1 cellular context compared by ENCODE assay signal in genomic region chr9:125241000-125241862, GRCh38.
TF ChIP-seq lines count a peak whose summit lies in the region.

Gene HSPA5, minus strand, starts transcription at chr9:125241343. Its CDS starts 217 bp downstream, at chr9:125241126.

TF ChIP-seq in HEK293, 187 proteins besides CTCF, POLR2A, EP300 and RAD21 (continued from another document and continues in another):
- TF ChIP-seq ZBTB20 (tag by site-specific recombination; IDR thresholded peaks at IDR 0.05) (peak; percentile 40; the same call in 1 of the 2 replicates), TCF7L2 (IDR thresholded peaks at IDR 0.05; ENCODE audit: borderline replicate concordance, low read depth, low read length) (no peak), ZSCAN23 (tag by site-specific recombination; IDR thresholded peaks at IDR 0.05) (no peak), ZSCAN18 (tag by site-specific recombination; IDR thresholded peaks at IDR 0.05) (no peak), ZNF311 (tag by site-specific recombination; IDR thresholded peaks at IDR 0.05; ENCODE audit: borderline replicate concordance) (no peak), ZNF629 (tag by site-specific recombination; IDR thresholded peaks at IDR 0.05) (peak; percentile 82), ZSCAN16 (tag by site-specific recombination; IDR thresholded peaks at IDR 0.05) (no peak), ZNF426 (tag by site-specific recombination; IDR thresholded peaks at IDR 0.05) (no peak), ZNF707 (tag by site-specific recombination; IDR thresholded peaks at IDR 0.05) (no peak), ZNF560 (tag by site-specific recombination; IDR thresholded peaks at IDR 0.05; ENCODE audit: borderline replicate concordance) (no peak), IKZF3 (tag by site-specific recombination; IDR thresholded peaks at IDR 0.05) (peak; percentile 90), KLF7 (tag by site-specific recombination; IDR thresholded peaks at IDR 0.05; ENCODE audit: borderline replicate concordance) (peak; percentile 48; the same call in 1 of the 2 replicates), ZNF214 (tag by site-specific recombination; IDR thresholded peaks at IDR 0.05; ENCODE audit: borderline replicate concordance) (no peak), ZIC2 (tag by site-specific recombination; IDR thresholded peaks at IDR 0.05) (peak; percentile 60), ZNF600 (tag by site-specific recombination; IDR thresholded peaks at IDR 0.05) (peak; percentile 40; the same call in 1 of the 2 replicates), KLF9 (tag by site-specific recombination; IDR thresholded peaks at IDR 0.05; ENCODE audit: low read depth) (peak; percentile 66), OVOL3 (tag by site-specific recombination; IDR thresholded peaks at IDR 0.05) (no peak), ZXDB (tag by site-specific recombination; IDR thresholded peaks at IDR 0.05) (peak; percentile 28), ZNF423 (tag by site-specific recombination; IDR thresholded peaks at IDR 0.05) (peak; percentile 92), ZNF23 (tag by site-specific recombination; IDR thresholded peaks at IDR 0.05; ENCODE audit: borderline replicate concordance) (no peak), MZF1 (tag by site-specific recombination; IDR thresholded peaks at IDR 0.05; ENCODE audit: borderline replicate concordance) (no peak), ZNF146 (tag by site-specific recombination; IDR thresholded peaks at IDR 0.05) (0 out of 2 replicates have a peak, but pooled peaks have one; percentile 6), KLF1 (tag by site-specific recombination; IDR thresholded peaks at IDR 0.05) (no peak), ZNF362 (tag by site-specific recombination; IDR thresholded peaks at IDR 0.05) (no peak), PATZ1 (tag by site-specific recombination; IDR thresholded peaks at IDR 0.05) (peak; percentile 95), PRDM6 (tag by site-specific recombination; IDR thresholded peaks at IDR 0.05) (no peak), ZNF501 (tag by site-specific recombination; IDR thresholded peaks at IDR 0.05) (peak; percentile 60; the same call in 1 of the 2 replicates), ZBTB26 (tag by site-specific recombination; optimal IDR thresholded peaks at IDR 0.05) (peak; percentile 41), PBX3 (CRISPR knock-in tag; IDR thresholded peaks at IDR 0.05) (peak; percentile 42), ZNF660 (tag by site-specific recombination; IDR thresholded peaks at IDR 0.05) (peak; percentile 73), ZEB2 (tag by site-specific recombination; IDR thresholded peaks at IDR 0.05) (no peak), ZBTB48 (tag by site-specific recombination; IDR thresholded peaks at IDR 0.05) (peak; percentile 52; the same call in 1 of the 2 replicates), ZNF549 (tag by site-specific recombination; IDR thresholded peaks at IDR 0.05) (no peak), ZNF148 (tag by site-specific recombination; IDR thresholded peaks at IDR 0.05; ENCODE audit: borderline replicate concordance) (no peak), KLF16 (tag by site-specific recombination; IDR thresholded peaks at IDR 0.05) (peak; percentile 60; the same call in 1 of the 2 replicates), ZNF324 (tag by site-specific recombination; IDR thresholded peaks at IDR 0.05) (0 out of 2 replicates have a peak, but pooled peaks have one; percentile 44), ZNF785 (tag by site-specific recombination; IDR thresholded peaks at IDR 0.05) (no peak), GLI4 (tag by site-specific recombination; IDR thresholded peaks at IDR 0.05) (no peak), ZNF585B (tag by site-specific recombination; IDR thresholded peaks at IDR 0.05) (no peak), TRIM28 (IDR thresholded peaks at IDR 0.05; ENCODE audit: borderline replicate concordance, low read length) (no peak; the same call in 1 of the 2 replicates), ZNF341 (tag by site-specific recombination; IDR thresholded peaks at IDR 0.05; ENCODE audit: low read depth) (peak; percentile 50; the same call in 1 of the 2 replicates), PRDM4 (tag by site-specific recombination; IDR thresholded peaks at IDR 0.05) (0 out of 2 replicates have a peak, but pooled peaks have one; percentile 10), REST (tag by site-specific recombination; IDR thresholded peaks at IDR 0.05) (peak; percentile 79), YY2 (tag by site-specific recombination; IDR thresholded peaks at IDR 0.05) (no peak), ZNF248 (tag by site-specific recombination; IDR thresholded peaks at IDR 0.05) (no peak), ZNF645 (tag by site-specific recombination; IDR thresholded peaks at IDR 0.05) (no peak)
